1 cellular context compared by ENCODE assay signal in genomic region chr11:37323843-37324242, GRCh38.
TF ChIP-seq lines count a peak whose summit lies in the region.

No MANE protein-coding gene starts in this region.

TF ChIP-seq in liver, 16 proteins besides CTCF, POLR2A, EP300 and RAD21 (continued from another document):
- TF ChIP-seq, protein P1, sequence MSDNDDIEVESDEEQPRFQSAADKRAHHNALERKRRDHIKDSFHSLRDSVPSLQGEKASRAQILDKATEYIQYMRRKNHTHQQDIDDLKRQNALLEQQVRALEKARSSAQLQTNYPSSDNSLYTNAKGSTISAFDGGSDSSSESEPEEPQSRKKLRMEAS (IDR thresholded peaks at IDR 0.05): peak; percentile 73
- TF ChIP-seq FOXA2 (IDR thresholded peaks at IDR 0.05): no peak
- peak in 1 of 2 donors; percentile 58 for TF ChIP-seq JUND (IDR thresholded peaks at IDR 0.05)
- no peak for TF ChIP-seq TAF1 (conservative IDR thresholded peaks at IDR 0.05)
- TF ChIP-seq NR2F2 (IDR thresholded peaks at IDR 0.05): no peak
- TF ChIP-seq REST (IDR thresholded peaks at IDR 0.05): peak; percentile 57
- no peak for TF ChIP-seq ATF3 (IDR thresholded peaks at IDR 0.05)
- peak; percentile 10 for TF ChIP-seq FOXA1 (IDR thresholded peaks at IDR 0.05)
- TF ChIP-seq HNF4G (IDR thresholded peaks at IDR 0.05): peak; percentile 20
